Comparison of ENCODE assay signal across 8 cellular contexts in the genomic region with DNA sequence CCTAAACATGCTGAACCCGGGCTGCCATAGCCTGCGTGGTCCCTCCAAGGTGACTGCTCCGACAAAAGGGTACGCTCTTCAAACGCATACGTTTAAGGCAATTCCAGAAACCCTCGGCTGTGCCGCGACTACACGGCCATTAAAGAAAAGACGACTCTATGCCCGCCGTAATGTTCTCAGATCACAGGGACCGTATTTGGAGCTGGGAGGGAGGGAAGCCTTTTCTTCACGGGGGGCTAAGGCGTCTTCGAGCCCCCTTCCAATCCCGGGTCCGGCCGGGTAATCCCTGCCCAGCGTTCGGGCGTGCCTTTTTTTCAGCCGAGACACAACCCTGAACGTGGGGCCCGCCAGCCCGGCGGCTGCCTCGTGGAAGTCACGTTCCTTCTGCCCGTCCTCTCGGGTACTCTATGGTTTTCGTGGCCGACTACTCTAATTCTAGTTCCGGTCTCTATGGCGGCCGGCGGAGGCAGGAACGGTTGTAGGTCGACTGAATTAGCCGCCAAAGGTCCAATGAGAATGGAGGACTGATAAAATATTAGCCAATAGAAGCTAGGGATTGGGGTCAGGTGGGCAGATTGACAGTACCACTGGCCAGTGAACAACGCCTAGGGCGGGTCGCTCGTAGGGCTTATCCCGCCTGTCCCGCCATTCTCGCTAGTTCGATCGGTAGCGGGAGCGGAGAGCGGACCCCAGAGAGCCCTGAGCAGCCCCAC. TPM values are rescaled to one million over a fixed set of nuclear protein-coding genes. Genes with fewer than 3 reads are reported as not detected.
DNase-seq lines count a peak whose midpoint lies in the region; TF ChIP-seq lines count a peak whose summit lies in the region.

A gene (plus strand): TSS at position 648 of the 713 bp plus-strand sequence. CDS start 148 bp downstream, outside the sequence.

- TF ChIP-seq EP300 in neural cell (conservative IDR thresholded peaks at IDR 0.05; ENCODE audit: poor library complexity, severe bottlenecking) (peak; percentile 38), stomach (IDR thresholded peaks at IDR 0.05) (no peak)

- H3K27ac ChIP-seq in MM.1S (ENCODE audit: low read length) (peak within 1 kb of the TSS; percentile 87), neural cell (ENCODE audit: low read length) (peak within 1 kb of the TSS; percentile 89), stomach (peak within 1 kb of the TSS; percentile 93 to 100 (median 93))

- peaks cover 19% of the 10 kb centered on the region for H3K4me1 ChIP-seq in ES-I3 (ENCODE audit: insufficient read depth, low read length)
- peaks cover 28% of the 10 kb centered on the region for H3K4me1 ChIP-seq in HAP-1
- peaks cover 23% of the 10 kb centered on the region for H3K4me1 ChIP-seq in MM.1S (ENCODE audit: low read length)
- H3K4me1 ChIP-seq in stomach: peaks cover 47 to 56% (median 54%) of the 10 kb centered on the region in 4 donors

- H4K20me1 ChIP-seq in MM.1S (ENCODE audit: insufficient read depth, low read length): peaks cover 36% of the 10 kb centered on the region
- H4K20me1 ChIP-seq in neural cell (ENCODE audit: insufficient read depth): peaks cover 5% of the 10 kb centered on the region

- peak within 1 kb of the TSS; percentile 85 for H3K4me3 ChIP-seq in HAP-1
- peak within 1 kb of the TSS; percentile 93 for H3K4me3 ChIP-seq in MM.1S (ENCODE audit: low read length)
- peak within 1 kb of the TSS; percentile 92 for H3K4me3 ChIP-seq in fibroblast of villous mesenchyme (ENCODE audit: low read depth, low read length)
- H3K4me3 ChIP-seq in neural cell (ENCODE audit: low read length): peak within 1 kb of the TSS; percentile 77
- H3K4me3 ChIP-seq in stomach: peak within 1 kb of the TSS; percentile 95 to 99 (median 96)

- in situ Hi-C loops in HAP-1 (cut with MboI; ENCODE audit: low sequenced_read_pairs): no loop called here

- no peaks in the 10 kb centered on the region for H3K27me3 ChIP-seq in HAP-1 (ENCODE audit: low read depth)
- no peaks in the 10 kb centered on the region for H3K27me3 ChIP-seq in MM.1S (replicated peaks; ENCODE audit: insufficient read depth, low read length)
- no peaks in the 10 kb centered on the region for H3K27me3 ChIP-seq in neural cell (ENCODE audit: insufficient read depth, low read depth, low read length)
- no peaks in the 10 kb centered on the region for H3K27me3 ChIP-seq in stomach

- intact Hi-C loops in stomach (cut with DNase I; ENCODE audit: low total_unique reads): no loop called here

- H2AFZ ChIP-seq in MM.1S (ENCODE audit: low read length) (peak within 1 kb of the TSS; percentile 87), neural cell (ENCODE audit: low read depth, low read length) (peak within 1 kb of the TSS; percentile 53)

- no peak for TF ChIP-seq CTCF in MM.1S (IDR thresholded peaks at IDR 0.05; ENCODE audit: low read length)
- no peak for TF ChIP-seq CTCF in fibroblast of villous mesenchyme (IDR thresholded peaks at IDR 0.05; ENCODE audit: insufficient read depth, low read depth, low read length)
- TF ChIP-seq CTCF in neural cell (IDR thresholded peaks at IDR 0.05; ENCODE audit: poor library complexity, severe bottlenecking): no peak
- TF ChIP-seq CTCF in stomach (IDR thresholded peaks at IDR 0.05): no peak

- TF ChIP-seq RAD21 in neural cell (conservative IDR thresholded peaks at IDR 0.05): peak; percentile 33

- H3K36me3 ChIP-seq in ES-I3 (ENCODE audit: insufficient read depth, low read length) (no peaks in the 10 kb centered on the region), HAP-1 (replicated peaks) (peaks cover 42% of the 10 kb centered on the region), MM.1S (replicated peaks; ENCODE audit: insufficient read depth, low read length) (peaks cover 5% of the 10 kb centered on the region; the same call in 1 of the 2 replicates), neural cell (ENCODE audit: insufficient read depth, low read length) (no peaks in the 10 kb centered on the region), stomach (peaks cover 0 to 17% (median under 1%) of the 10 kb centered on the region in 4 donors)

- H3K9me3 ChIP-seq in ES-I3 (ENCODE audit: control insufficient read depth, insufficient read depth, low read length) (no peaks in the 10 kb centered on the region), HAP-1 (no peaks in the 10 kb centered on the region), MM.1S (replicated peaks; ENCODE audit: insufficient read depth, low read length) (no peaks in the 10 kb centered on the region), neural cell (ENCODE audit: low read length) (no peaks in the 10 kb centered on the region), stomach (no peaks in the 10 kb centered on the region)

- peaks cover 9% of the 10 kb centered on the region; the same call in 1 of the 2 replicates for H3F3A ChIP-seq in MM.1S (ENCODE audit: insufficient read depth, low read length)
- peaks cover 5% of the 10 kb centered on the region for H3F3A ChIP-seq in neural cell (ENCODE audit: insufficient read depth, low read length, poor library complexity, severe bottlenecking)

- H3K4me2 ChIP-seq in MM.1S (ENCODE audit: low read depth, low read length) (peak within 1 kb of the TSS; percentile 94), neural cell (ENCODE audit: low read length) (peak within 1 kb of the TSS; percentile 70)

- no peaks in the 10 kb centered on the region for H3K9me2 ChIP-seq in MM.1S (replicated peaks; ENCODE audit: insufficient read depth, low read length)
- no peaks in the 10 kb centered on the region for H3K9me2 ChIP-seq in neural cell (ENCODE audit: insufficient read depth, low read length)

- TF ChIP-seq POLR2A in stomach (IDR thresholded peaks at IDR 0.05): peak in 2 of 4 donors; percentile 56 to 62

- H3K9ac ChIP-seq in ES-I3 (ENCODE audit: low read depth, low read length) (peak within 1 kb of the TSS; percentile 99), MM.1S (ENCODE audit: low read length) (peak within 1 kb of the TSS; percentile 98), neural cell (ENCODE audit: low read length) (peak within 1 kb of the TSS; percentile 86)

- peaks cover 56% of the 10 kb centered on the region for H3K79me2 ChIP-seq in MM.1S (ENCODE audit: low read length)
- H3K79me2 ChIP-seq in neural cell (replicated peaks; ENCODE audit: insufficient read depth, low read length): peaks cover 43% of the 10 kb centered on the region

- DNase-seq in HAP-1 (ENCODE audit: low spot score in 2 of 2) (peak; percentile 97), MM.1S (peak; percentile 99), SIG-M5 (lab: John Stamatoyannopoulos, UW) (peak; percentile 94), activated gamma-delta T cell (lab: John Stamatoyannopoulos, UW) (peak; percentile 72), fibroblast of villous mesenchyme (ENCODE audit: low read depth) (peak; percentile 99), stomach (peak; percentile 97)

- WGBS in stomach, 5 donors: 0% methylated on average over 46 to 53 of the region's 53 CpGs

TF ChIP-seq in neural cell, 6 proteins besides CTCF, POLR2A, EP300 and RAD21:
- no peak for TF ChIP-seq TAF1 (IDR thresholded peaks at IDR 0.05; ENCODE audit: low read depth)
- TF ChIP-seq, protein P1, sequence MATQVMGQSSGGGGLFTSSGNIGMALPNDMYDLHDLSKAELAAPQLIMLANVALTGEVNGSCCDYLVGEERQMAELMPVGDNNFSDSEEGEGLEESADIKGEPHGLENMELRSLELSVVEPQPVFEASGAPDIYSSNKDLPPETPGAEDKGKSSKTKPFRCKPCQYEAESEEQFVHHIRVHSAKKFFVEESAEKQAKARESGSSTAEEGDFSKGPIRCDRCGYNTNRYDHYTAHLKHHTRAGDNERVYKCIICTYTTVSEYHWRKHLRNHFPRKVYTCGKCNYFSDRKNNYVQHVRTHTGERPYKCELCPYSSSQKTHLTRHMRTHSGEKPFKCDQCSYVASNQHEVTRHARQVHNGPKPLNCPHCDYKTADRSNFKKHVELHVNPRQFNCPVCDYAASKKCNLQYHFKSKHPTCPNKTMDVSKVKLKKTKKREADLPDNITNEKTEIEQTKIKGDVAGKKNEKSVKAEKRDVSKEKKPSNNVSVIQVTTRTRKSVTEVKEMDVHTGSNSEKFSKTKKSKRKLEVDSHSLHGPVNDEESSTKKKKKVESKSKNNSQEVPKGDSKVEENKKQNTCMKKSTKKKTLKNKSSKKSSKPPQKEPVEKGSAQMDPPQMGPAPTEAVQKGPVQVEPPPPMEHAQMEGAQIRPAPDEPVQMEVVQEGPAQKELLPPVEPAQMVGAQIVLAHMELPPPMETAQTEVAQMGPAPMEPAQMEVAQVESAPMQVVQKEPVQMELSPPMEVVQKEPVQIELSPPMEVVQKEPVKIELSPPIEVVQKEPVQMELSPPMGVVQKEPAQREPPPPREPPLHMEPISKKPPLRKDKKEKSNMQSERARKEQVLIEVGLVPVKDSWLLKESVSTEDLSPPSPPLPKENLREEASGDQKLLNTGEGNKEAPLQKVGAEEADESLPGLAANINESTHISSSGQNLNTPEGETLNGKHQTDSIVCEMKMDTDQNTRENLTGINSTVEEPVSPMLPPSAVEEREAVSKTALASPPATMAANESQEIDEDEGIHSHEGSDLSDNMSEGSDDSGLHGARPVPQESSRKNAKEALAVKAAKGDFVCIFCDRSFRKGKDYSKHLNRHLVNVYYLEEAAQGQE (IDR thresholded peaks at IDR 0.05; ENCODE audit: borderline replicate concordance): peak; percentile 73
- TF ChIP-seq EZH2 (IDR thresholded peaks at IDR 0.05; ENCODE audit: borderline replicate concordance, insufficient read depth, low read length, poor library complexity, severe bottlenecking): no peak
- peak; percentile 81 for TF ChIP-seq POLR2AphosphoS5 (IDR thresholded peaks at IDR 0.05)
- peak; percentile 98 for TF ChIP-seq MXI1 (conservative IDR thresholded peaks at IDR 0.05; ENCODE audit: poor library complexity, severe bottlenecking)
- TF ChIP-seq SMC3 (conservative IDR thresholded peaks at IDR 0.05; ENCODE audit: poor library complexity): peak; percentile 38

RNA-seq across cellular contexts. Expression of the gene that starts here (rescaled TPM):
- total RNA-seq in fibroblast of villous mesenchyme (557 and 578 TPM in 2 replicates), stomach (100 to 1,000 TPM; 201 to 379 (median 337) TPM)
- polyA plus RNA-seq in neural cell (668 and 706 TPM in 2 replicates), stomach (100 to 1,000 TPM; 526 to 844 (median 718) TPM)
- 877 and 945 TPM in 2 replicates for polyA minus RNA-seq in neural cell

Comparison
In these comparisons a context has a peak if more than half of its experiments do, and no peak if none do; other contexts are left out.
1. Peak in every context shown above with its lines: DNase-seq, H3K4me3 ChIP-seq and H3K27ac ChIP-seq.